Comparison of ENCODE assay signal across 8 cellular contexts in genomic region chr11:72040497-72041363, GRCh38. TPM values are rescaled to one million over a fixed set of nuclear protein-coding genes. Genes with fewer than 3 reads are reported as not detected.
DNase-seq lines count a peak whose midpoint lies in the region; ATAC-seq and TF ChIP-seq lines count a peak whose summit lies in the region.

No MANE protein-coding gene starts in this region.

- in situ Hi-C loops in GM13977 (cut with MboI; ENCODE audit: low pct_unique_long_range_greater_than_20kb, low sequenced_read_pairs, unreplicated experiment) (no loop called here), mammary epithelial cell (cut with MboI; ENCODE audit: low sequenced_read_pairs in 2 of 2) (loop anchor here in 1 of 2 donors (5.0 to 25.0 kb wide), 2 partner anchors 37 to 372 kb away; no protein-coding TSS in a partner anchor)

- H3K27me3 ChIP-seq in mammary epithelial cell (ENCODE audit: insufficient read depth, low read length), result no peaks in the 10 kb centered on the region
- H3K27me3 ChIP-seq in iPS-20b (ENCODE audit: insufficient read depth, low read length), result no peaks in the 10 kb centered on the region

- under 1% methylated on average over 16 of the region's 23 CpGs for WGBS in mammary epithelial cell (ENCODE audit: low coverage, missing lambda C conversion rate)

- dilution Hi-C loops in mammary epithelial cell (cut with HindIII; ENCODE audit: low sequenced_read_pairs), result no loop called here

- H2AFZ ChIP-seq in mammary epithelial cell (ENCODE audit: low read depth, low read length), result peak overlapping the region; percentile 76

- H3K9me3 ChIP-seq in mammary epithelial cell (replicated peaks; ENCODE audit: insufficient read depth, low read length), result no peaks in the 10 kb centered on the region
- H3K9me3 ChIP-seq in iPS-20b (ENCODE audit: insufficient read depth, low read depth, low read length), result no peaks in the 10 kb centered on the region

- BruUV-seq in mammary epithelial cell (replicated peaks; lab: Mats Ljungman, UMichigan), result TSS peak; percentile 50

- H4K20me1 ChIP-seq in mammary epithelial cell (ENCODE audit: insufficient read depth, low read length), result no peaks in the 10 kb centered on the region

- H3K4me2 ChIP-seq in mammary epithelial cell (ENCODE audit: insufficient read depth, low read depth, low read length), result peak overlapping the region; percentile 77

- H3K4me1 ChIP-seq in mammary epithelial cell (ENCODE audit: insufficient read depth, low read length), result peaks cover 44% of the 10 kb centered on the region
- H3K4me1 ChIP-seq in iPS-20b (ENCODE audit: insufficient read depth, low read length), result peaks cover 33% of the 10 kb centered on the region

- CTCF ChIA-PET in mammary epithelial cell (lab: Charles Lee; ENCODE audit: low non-redundant PET), result no interaction called here

- intact Hi-C loops in mammary epithelial cell (cut with micrococcal nuclease), result loop anchor here (1.0 kb wide), 1 partner anchor 40 kb away; the partner anchor contains the start of genes LRRC51 and NUMA1

- H3K27ac ChIP-seq in VCaP (peak overlapping the region; percentile 100), mammary epithelial cell (ENCODE audit: insufficient read depth, low read depth, low read length) (peak overlapping the region; percentile 78), iPS-20b (ENCODE audit: low read length) (peak overlapping the region; percentile 95)

- TF ChIP-seq CTCF in GM13977 (IDR thresholded peaks at IDR 0.05; ENCODE audit: extremely low read depth, insufficient read depth, missing control alignments) (no peak), VCaP (conservative IDR thresholded peaks at IDR 0.05) (no peak), mammary epithelial cell (conservative IDR thresholded peaks at IDR 0.05 in 1 of 2, IDR thresholded peaks at IDR 0.05 in 1 of 2; ENCODE audit: extremely low read depth in 1 of 2, insufficient read depth in 1 of 2, low read depth in 1 of 2, low read length in 2 of 2) (no peak)

- H3K36me3 ChIP-seq in mammary epithelial cell (ENCODE audit: insufficient read depth, low read length) (no peaks in the 10 kb centered on the region), iPS-20b (ENCODE audit: insufficient read depth, low read depth, low read length) (peaks cover 9% of the 10 kb centered on the region; the same call in 1 of the 2 replicates)

- H3K4me3 ChIP-seq in mammary epithelial cell (replicated peaks in 1 of 3; ENCODE audit: insufficient read depth in 1 of 3, low read depth in 2 of 3, low read length in 3 of 3) (peak overlapping the region; percentile 52 to 66 (median 57)), iPS-20b (ENCODE audit: low read length) (peak overlapping the region; percentile 78), skeletal muscle cell (ENCODE audit: low read depth, low read length) (peak overlapping the region; percentile 66)

- DNase-seq in GM13977 (ENCODE audit: low spot score), result peak; percentile 54
- DNase-seq in NCI-H187 (lab: John Stamatoyannopoulos, UW), result peak; percentile 68 to 79
- peak; percentile 83 for DNase-seq in mammary epithelial cell
- peak; percentile 89 for DNase-seq in skeletal muscle cell (ENCODE audit: low read depth)

- H3K79me2 ChIP-seq in mammary epithelial cell (ENCODE audit: insufficient read depth, low read length), result peaks cover 95% of the 10 kb centered on the region

- no peak for ATAC-seq in HG03571 (IDR thresholded peaks at IDR 0.05; ENCODE audit: unreplicated experiment)
- no peak for ATAC-seq in GM19035 (IDR thresholded peaks at IDR 0.05; ENCODE audit: unreplicated experiment)

- peak overlapping the region; percentile 72 for H3K9ac ChIP-seq in mammary epithelial cell (ENCODE audit: insufficient read depth, low read length)
- H3K9ac ChIP-seq in iPS-20b (ENCODE audit: low read depth, low read length), result peak overlapping the region; percentile 92

RNA-seq across cellular contexts. Expression of gene NUMA1, which starts 39.6 kb away (rescaled TPM):
- total RNA-seq in mammary epithelial cell, result 100 to 1,000 TPM; 126 to 175 TPM
- polyA plus RNA-seq in mammary epithelial cell, result 74.4 TPM
- 264 TPM for polyA minus RNA-seq in mammary epithelial cell

RNA-seq across cellular contexts. Expression of gene LRRC51, which starts 39.9 kb away (rescaled TPM):
- total RNA-seq in mammary epithelial cell, result 10 to 100 TPM in 1 of 2 donors, 1 to 10 TPM in 1; 4.3 to 10.3 TPM
- polyA plus RNA-seq in mammary epithelial cell, result 9.0 TPM
- 2.7 TPM for polyA minus RNA-seq in mammary epithelial cell

RNA-seq across cellular contexts. Expression of gene IL18BP, which starts 42.0 kb away (rescaled TPM):
- 1 to 10 TPM; 2.7 to 6.2 TPM for total RNA-seq in mammary epithelial cell
- polyA plus RNA-seq in mammary epithelial cell, result 1.3 TPM
- 13.1 TPM for polyA minus RNA-seq in mammary epithelial cell
